Comparison of ENCODE assay signal across 15 cellular contexts in the genomic region with DNA sequence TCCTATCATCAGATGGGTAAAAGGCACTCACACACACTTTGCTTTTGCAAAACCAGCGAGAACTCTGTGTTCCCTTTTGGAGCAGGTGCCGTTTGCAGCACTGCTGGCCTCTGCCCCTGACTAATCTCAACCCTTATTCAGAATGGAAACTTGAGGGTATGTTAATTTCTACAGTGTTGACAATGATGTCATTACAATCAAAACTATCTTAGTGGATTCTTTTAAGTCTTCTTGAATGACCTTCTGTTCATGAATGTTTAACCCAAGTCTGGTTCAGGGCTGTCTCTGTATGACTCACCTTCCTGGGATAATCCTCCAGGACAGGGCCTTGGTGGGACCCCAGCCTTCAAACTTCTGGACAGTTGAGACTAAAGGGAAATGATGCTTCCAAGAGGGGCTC.
"Had no signal": no experiment of that assay in that cellular context is flagged by ENCODE, and none has a peak within 500 bp of the region (broad histone marks: within the 10 kb centered on the region; RNA-seq: fewer than 3 reads in every experiment).

No MANE protein-coding gene starts in this region.

- H3K4me3 ChIP-seq: left lung, thoracic aorta, uterus had no signal

- H3K27ac ChIP-seq: brain microvascular endothelial cell, left lung, thoracic aorta, uterus, WERI-Rb-1 had no signal

- H3K4me1 ChIP-seq: left lung, uterus had no signal

- H3K27ac Mint-ChIP-seq: activated naive CD4-positive, alpha-beta T cell treated with anti-CD3 and anti-CD28 coated beads, Interleukin-2, amount 50 U/mL, for 72 hours; nephron progenitor cell; stimulated activated naive CD8-positive, alpha-beta T cell treated with anti-CD3 and anti-CD28 coated beads, Interleukin-15, amount 100 ng/mL, for 72 hours had no signal

- ATAC-seq: activated naive CD4-positive, alpha-beta T cell treated with anti-CD3 and anti-CD28 coated beads, Interleukin-2, amount 50 U/mL, for 72 hours; left lung; stimulated activated naive CD8-positive, alpha-beta T cell treated with anti-CD3 and anti-CD28 coated beads, Interleukin-15, amount 100 ng/mL, for 72 hours had no signal

- H3K27me3 ChIP-seq: brain microvascular endothelial cell, uterus had no signal

- H3K4me3 Mint-ChIP-seq: nephron progenitor cell; stimulated activated naive CD8-positive, alpha-beta T cell treated with anti-CD3 and anti-CD28 coated beads, Interleukin-15, amount 100 ng/mL, for 72 hours had no signal

- H3K4me1 Mint-ChIP-seq: stimulated activated naive CD8-positive, alpha-beta T cell treated with anti-CD3 and anti-CD28 coated beads, Interleukin-15, amount 100 ng/mL, for 72 hours had no signal

- DNase-seq: activated CD4-positive, alpha-beta T cell treated with anti-CD3 and anti-CD28 coated beads for 48 hours; activated T-cell treated with anti-CD3 and anti-CD28 coated beads for 4 hours; brain microvascular endothelial cell; dermis blood vessel endothelial cell; glutamatergic neuron; left lung; nephron progenitor cell; stimulated activated CD4-positive, alpha-beta T cell treated with anti-CD3 and anti-CD28 coated beads, Interleukin-15, amount 100 ng/mL, for 24 hours; stimulated activated CD4-positive, alpha-beta T cell treated with anti-CD3 and anti-CD28 coated beads, Interleukin-4, amount 100 ng/mL, for 4 hours; stimulated activated naive CD8-positive, alpha-beta T cell treated with anti-CD3 and anti-CD28 coated beads, Interleukin-15, amount 100 ng/mL, for 72 hours; T-helper 1 cell; uterus; WERI-Rb-1 had no signal

- H3K36me3 Mint-ChIP-seq: activated naive CD4-positive, alpha-beta T cell treated with anti-CD3 and anti-CD28 coated beads, Interleukin-2, amount 50 U/mL, for 72 hours had no signal

- H3K27me3 Mint-ChIP-seq: stimulated activated naive CD8-positive, alpha-beta T cell treated with anti-CD3 and anti-CD28 coated beads, Interleukin-15, amount 100 ng/mL, for 72 hours had no signal

- H3K9me3 ChIP-seq: thoracic aorta, uterus had no signal

- H3K9me3 Mint-ChIP-seq: activated naive CD4-positive, alpha-beta T cell treated with anti-CD3 and anti-CD28 coated beads, Interleukin-2, amount 50 U/mL, for 72 hours; nephron progenitor cell; stimulated activated naive CD8-positive, alpha-beta T cell treated with anti-CD3 and anti-CD28 coated beads, Interleukin-15, amount 100 ng/mL, for 72 hours had no signal

- H3K36me3 ChIP-seq: brain microvascular endothelial cell, left lung, thoracic aorta, uterus, WERI-Rb-1 had no signal
